ENCODE assay signal across 1 cellular context in the genomic region with DNA sequence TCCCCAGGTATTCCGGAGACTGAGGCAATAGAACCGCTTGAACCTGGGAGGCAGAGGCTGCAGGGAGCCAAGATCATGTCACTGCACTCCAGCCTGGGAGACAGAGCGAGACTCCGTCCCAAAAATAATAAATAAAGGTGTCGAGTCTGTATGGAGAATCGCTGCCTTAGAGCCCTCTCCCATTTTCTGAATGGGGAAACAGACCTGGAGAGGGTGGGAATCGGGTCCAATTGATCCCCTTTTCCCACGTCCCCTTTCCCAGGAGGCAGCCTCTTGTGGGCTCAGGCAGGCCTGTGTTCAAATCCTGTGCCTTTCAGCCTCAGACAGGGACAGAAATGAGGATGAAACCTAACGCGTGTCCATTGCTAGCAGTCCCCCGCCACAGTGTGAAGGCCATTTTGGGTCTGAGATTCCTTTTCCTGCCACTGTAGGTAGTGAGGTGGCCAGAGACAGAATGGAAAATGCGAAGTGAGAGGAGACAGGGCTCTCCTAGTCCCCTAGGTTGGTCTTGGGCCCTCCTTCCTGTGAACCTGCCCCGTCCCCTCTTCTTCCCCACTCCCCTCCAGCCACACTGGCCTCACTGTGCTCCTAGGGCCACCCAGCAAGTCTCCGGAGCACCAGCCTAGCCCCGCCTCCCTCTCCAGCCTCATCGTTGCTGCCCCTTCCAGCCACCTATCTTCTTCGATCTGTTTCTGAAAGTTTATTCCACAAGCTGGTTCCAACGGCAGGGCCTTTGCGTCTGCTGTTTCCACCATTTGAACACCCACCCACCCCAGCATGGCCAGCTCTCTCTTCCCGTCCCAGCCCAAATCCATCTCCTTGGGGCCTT.
TF ChIP-seq lines count a peak whose summit lies in the region.

No MANE protein-coding gene starts in this region.

TF ChIP-seq in WTC11, 78 proteins besides CTCF, POLR2A, EP300 and RAD21 (continued from another document):
- TF ChIP-seq, protein P1, sequence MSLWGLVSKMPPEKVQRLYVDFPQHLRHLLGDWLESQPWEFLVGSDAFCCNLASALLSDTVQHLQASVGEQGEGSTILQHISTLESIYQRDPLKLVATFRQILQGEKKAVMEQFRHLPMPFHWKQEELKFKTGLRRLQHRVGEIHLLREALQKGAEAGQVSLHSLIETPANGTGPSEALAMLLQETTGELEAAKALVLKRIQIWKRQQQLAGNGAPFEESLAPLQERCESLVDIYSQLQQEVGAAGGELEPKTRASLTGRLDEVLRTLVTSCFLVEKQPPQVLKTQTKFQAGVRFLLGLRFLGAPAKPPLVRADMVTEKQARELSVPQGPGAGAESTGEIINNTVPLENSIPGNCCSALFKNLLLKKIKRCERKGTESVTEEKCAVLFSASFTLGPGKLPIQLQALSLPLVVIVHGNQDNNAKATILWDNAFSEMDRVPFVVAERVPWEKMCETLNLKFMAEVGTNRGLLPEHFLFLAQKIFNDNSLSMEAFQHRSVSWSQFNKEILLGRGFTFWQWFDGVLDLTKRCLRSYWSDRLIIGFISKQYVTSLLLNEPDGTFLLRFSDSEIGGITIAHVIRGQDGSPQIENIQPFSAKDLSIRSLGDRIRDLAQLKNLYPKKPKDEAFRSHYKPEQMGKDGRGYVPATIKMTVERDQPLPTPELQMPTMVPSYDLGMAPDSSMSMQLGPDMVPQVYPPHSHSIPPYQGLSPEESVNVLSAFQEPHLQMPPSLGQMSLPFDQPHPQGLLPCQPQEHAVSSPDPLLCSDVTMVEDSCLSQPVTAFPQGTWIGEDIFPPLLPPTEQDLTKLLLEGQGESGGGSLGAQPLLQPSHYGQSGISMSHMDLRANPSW (CRISPR knock-in tag; conservative IDR thresholded peaks at IDR 0.05; ENCODE audit: low read depth), result no peak
- TF ChIP-seq NR2C2 (CRISPR knock-in tag; IDR thresholded peaks at IDR 0.05) (no peak), GTF2I (CRISPR knock-in tag; conservative IDR thresholded peaks at IDR 0.05) (no peak), NFE2L1 (CRISPR knock-in tag; IDR thresholded peaks at IDR 0.05) (no peak), NFYB (CRISPR knock-in tag; conservative IDR thresholded peaks at IDR 0.05; ENCODE audit: low read depth) (no peak), FOXP1 (CRISPR knock-in tag; IDR thresholded peaks at IDR 0.05; ENCODE audit: borderline replicate concordance) (no peak), ZNF219 (CRISPR knock-in tag; IDR thresholded peaks at IDR 0.05; ENCODE audit: borderline replicate concordance) (no peak)
TF ChIP-seq in WTC11: peak in this region for 0.
